Comparison of ENCODE assay signal across 8 cellular contexts in genomic region chr9:105157178-105157583, GRCh38.
DNase-seq lines count a peak whose midpoint lies in the region; ATAC-seq and TF ChIP-seq lines count a peak whose summit lies in the region.

No MANE protein-coding gene starts in this region.

- H3K27me3 ChIP-seq in BJ (ENCODE audit: control insufficient read depth, insufficient read depth, low read length): no peaks in the 10 kb centered on the region

- H3K9me3 Mint-ChIP-seq in activated T-cell treated with anti-CD3 and anti-CD28 coated beads, Interleukin-2, amount 50 U/mL, for 24 hours: no peaks in the 10 kb centered on the region

- POLR2A ChIA-PET in BJ (lab: Charles Lee): no interaction called here

- H3K27ac Mint-ChIP-seq in activated T-cell treated with anti-CD3 and anti-CD28 coated beads, Interleukin-2, amount 50 U/mL, for 24 hours: no peak overlapping the region

- no peaks in the 10 kb centered on the region for H3K27me3 Mint-ChIP-seq in activated T-cell treated with anti-CD3 and anti-CD28 coated beads, Interleukin-2, amount 50 U/mL, for 24 hours

- H3K36me3 Mint-ChIP-seq in activated T-cell treated with anti-CD3 and anti-CD28 coated beads, Interleukin-2, amount 50 U/mL, for 24 hours (ENCODE audit: low read depth): no peaks in the 10 kb centered on the region

- H3K4me3 Mint-ChIP-seq in activated T-cell treated with anti-CD3 and anti-CD28 coated beads, Interleukin-2, amount 50 U/mL, for 24 hours: no peak overlapping the region

- TF ChIP-seq CTCF in BJ (IDR thresholded peaks at IDR 0.05; ENCODE audit: insufficient read depth, low read depth, low read length) (peak; percentile 48), GM13976 (IDR thresholded peaks at IDR 0.05; ENCODE audit: borderline replicate concordance, control extremely low read depth, extremely low read depth, insufficient read depth, missing control alignments) (peak; percentile 44)

- DNase-seq in BJ (ENCODE audit: low read depth): peak; percentile 44
- peak; percentile 70 for DNase-seq in GM13976 (ENCODE audit: low spot score)
- DNase-seq in NCI-H2171 treated with DMSO at 0.1 percent for 48 hours (lab: John Stamatoyannopoulos, UW): peak; percentile 50
- DNase-seq in activated T-cell treated with anti-CD3 and anti-CD28 coated beads, Interleukin-2, amount 50 U/mL, for 24 hours: peak; percentile 44
- peak; percentile 28 for DNase-seq in germinal center (ENCODE audit: low spot score)
- DNase-seq in nucleus accumbens (lab: John Stamatoyannopoulos, UW): peak in 49 of 56 donors; percentile 13 to 65 (median 45)

- CTCF ChIA-PET in BJ (lab: Yijun Ruan, JAX): interaction anchor here (0.8 to 6.3 kb wide), 9 partner anchors 80 to 294 kb away, joined by 3 to 55 read pairs (median 4); no protein-coding TSS in a partner anchor

- H3K4me1 Mint-ChIP-seq in activated T-cell treated with anti-CD3 and anti-CD28 coated beads, Interleukin-2, amount 50 U/mL, for 24 hours (ENCODE audit: low read depth): peaks cover 10% of the 10 kb centered on the region

- in situ Hi-C loops in GM13976 (cut with MboI; ENCODE audit: low sequenced_read_pairs, unreplicated experiment): loop anchor here (10.0 kb wide), 2 partner anchors 292 to 372 kb away; no protein-coding TSS in a partner anchor

- peak; percentile 71 for ATAC-seq in HG02884 (IDR thresholded peaks at IDR 0.05; ENCODE audit: unreplicated experiment)
- no peak for ATAC-seq in GM18520 (IDR thresholded peaks at IDR 0.05; ENCODE audit: unreplicated experiment)

- no peaks in the 10 kb centered on the region for H3K36me3 ChIP-seq in BJ (ENCODE audit: control insufficient read depth, insufficient read depth, low read length)

- H3K4me3 ChIP-seq in BJ (ENCODE audit: low read depth, low read length): no peak overlapping the region
